ENCODE assay signal across 18 cellular contexts in the genomic region with DNA sequence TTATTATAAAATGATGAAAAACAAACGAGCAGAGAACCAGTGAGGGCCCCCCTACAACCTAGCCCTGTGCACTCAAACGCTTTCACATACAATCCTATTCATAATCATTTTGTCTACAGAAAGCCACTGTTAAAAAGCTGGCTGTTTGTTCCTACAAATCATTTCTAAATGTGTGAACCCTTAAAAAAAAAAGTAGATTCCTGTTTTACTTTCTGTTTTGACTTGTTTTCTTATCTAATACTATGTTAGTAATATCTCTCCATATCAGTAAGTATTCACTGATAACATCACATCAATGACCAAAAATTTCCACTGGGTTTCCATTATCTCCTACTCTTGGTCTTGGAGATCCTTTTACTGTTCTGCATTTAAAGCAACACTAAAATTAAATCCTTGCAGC.
A peak's percentile ranks its signal among the peaks of the same experiment; 100 is the strongest.
DNase-seq lines count a peak whose midpoint lies in the region; ATAC-seq and TF ChIP-seq lines count a peak whose summit lies in the region.
"Had no signal": no experiment of that assay in that cellular context is flagged by ENCODE, and none has a peak within 500 bp of the region (broad histone marks: within the 10 kb centered on the region; RNA-seq: fewer than 3 reads in every experiment).

No MANE protein-coding gene starts in this region.

- H3K4me1 ChIP-seq in stomach, result peaks cover 5 to 43% (median 17%) of the 10 kb centered on the region in 4 donors

- DNase-seq in activated T-cell treated with anti-CD3 and anti-CD28 coated beads, Interleukin-2, amount 50 U/mL, for 72 hours, result no peak
- no peak for DNase-seq in activated T-cell treated with anti-CD3 and anti-CD28 coated beads, Interleukin-2, amount 50 U/mL, for 1 hour
- DNase-seq in fibroblast of peridontal ligament (ENCODE audit: extremely low read depth) (peak; percentile 8), stomach (no peak), left colon (no peak), NCI-H1048 (lab: John Stamatoyannopoulos, UW) (no peak)
- DNase-seq: ACHN; activated B cell treated with CpG ODN at 0.5 μM for 24 hours; caudate nucleus; effector CD8-positive, alpha-beta T cell; EL; hypothalamus; NCI-H187; NCI-H446 had no signal

- ATAC-seq in activated T-cell treated with anti-CD3 and anti-CD28 coated beads, Interleukin-2, amount 50 U/mL, for 72 hours (replicated peaks in 1 of 2), result peak in 1 of 2 donors; percentile 16
- ATAC-seq in left colon (no peak), GM19351 (IDR thresholded peaks at IDR 0.05; ENCODE audit: unreplicated experiment) (no peak)

- H3K4me3 Mint-ChIP-seq in activated T-cell treated with anti-CD3 and anti-CD28 coated beads, Interleukin-2, amount 50 U/mL, for 72 hours, result peak overlapping the region in 1 of 2 donors; percentile 40
- peak overlapping the region; percentile 15 for H3K4me3 Mint-ChIP-seq in T-helper 1 cell treated with Interleukin-12 subunit alpha and Interleukin-12 subunit beta and Interleukin-4 antibody, amounts not matched to agents 30 μg/mL and 1 μg/mL, for 36 hours
- H3K4me3 Mint-ChIP-seq: activated B cell treated with CpG ODN at 0.5 μM for 24 hours had no signal

- TF ChIP-seq EP300 in stomach (IDR thresholded peaks at IDR 0.05), result no peak

- 16 to 41% (median 35%) methylated on average over 2 of the region's 2 CpGs for WGBS in stomach, 5 donors

- H3K27me3 ChIP-seq in stomach, result no peaks in the 10 kb centered on the region
- H3K27me3 ChIP-seq: right atrium auricular region had no signal

- H3K36me3 ChIP-seq in stomach, result peaks cover 0 to 4% (median 0%) of the 10 kb centered on the region in 4 donors
- H3K36me3 ChIP-seq: right atrium auricular region had no signal

- no peak for TF ChIP-seq CTCF in stomach (IDR thresholded peaks at IDR 0.05)

- H3K9me3 Mint-ChIP-seq in activated T-cell treated with anti-CD3 and anti-CD28 coated beads, Interleukin-2, amount 50 U/mL, for 72 hours, result no peaks in the 10 kb centered on the region
- H3K9me3 Mint-ChIP-seq in T-helper 1 cell treated with Interleukin-12 subunit alpha and Interleukin-12 subunit beta and Interleukin-4 antibody, amounts not matched to agents 30 μg/mL and 1 μg/mL, for 36 hours, result no peaks in the 10 kb centered on the region
- H3K9me3 Mint-ChIP-seq: activated B cell treated with CpG ODN at 0.5 μM for 24 hours; activated naive CD4-positive, alpha-beta T cell treated with anti-CD3 and anti-CD28 coated beads, Interleukin-2, amount 50 U/mL, for 72 hours had no signal

- intact Hi-C loops in stomach (cut with DNase I; ENCODE audit: low total_unique reads) (no loop called here), left colon (cut with DNase I, micrococcal nuclease) (no loop called here)

- peak overlapping the region in 3 of 5 donors; percentile 78 to 81 (median 79) for H3K27ac ChIP-seq in stomach

- no peak overlapping the region for H3K4me3 ChIP-seq in stomach
- H3K4me3 ChIP-seq: right atrium auricular region had no signal

- TF ChIP-seq POLR2A in stomach (IDR thresholded peaks at IDR 0.05), result no peak

- peak overlapping the region; percentile 77 for H3K27ac Mint-ChIP-seq in activated T-cell treated with anti-CD3 and anti-CD28 coated beads, Interleukin-2, amount 50 U/mL, for 72 hours
- no peak overlapping the region for H3K27ac Mint-ChIP-seq in T-helper 1 cell treated with Interleukin-12 subunit alpha and Interleukin-12 subunit beta and Interleukin-4 antibody, amounts not matched to agents 30 μg/mL and 1 μg/mL, for 36 hours
- H3K27ac Mint-ChIP-seq: activated B cell treated with CpG ODN at 0.5 μM for 24 hours had no signal

- peaks cover 31% of the 10 kb centered on the region for H3K4me1 Mint-ChIP-seq in activated T-cell treated with anti-CD3 and anti-CD28 coated beads, Interleukin-2, amount 50 U/mL, for 72 hours (ENCODE audit: low read depth)
- peaks cover 13% of the 10 kb centered on the region for H3K4me1 Mint-ChIP-seq in T-helper 1 cell treated with Interleukin-12 subunit alpha and Interleukin-12 subunit beta and Interleukin-4 antibody, amounts not matched to agents 30 μg/mL and 1 μg/mL, for 36 hours (ENCODE audit: low read depth)

- H3K9me3 ChIP-seq in stomach, result no peaks in the 10 kb centered on the region
- H3K9me3 ChIP-seq: right atrium auricular region had no signal

- H3K27me3 Mint-ChIP-seq in activated T-cell treated with anti-CD3 and anti-CD28 coated beads, Interleukin-2, amount 50 U/mL, for 72 hours (ENCODE audit: low read depth), result no peaks in the 10 kb centered on the region
- H3K27me3 Mint-ChIP-seq in T-helper 1 cell treated with Interleukin-12 subunit alpha and Interleukin-12 subunit beta and Interleukin-4 antibody, amounts not matched to agents 30 μg/mL and 1 μg/mL, for 36 hours (ENCODE audit: low read depth), result peaks cover 4% of the 10 kb centered on the region
- H3K27me3 Mint-ChIP-seq: activated B cell treated with CpG ODN at 0.5 μM for 24 hours had no signal

- H3K36me3 Mint-ChIP-seq in activated T-cell treated with anti-CD3 and anti-CD28 coated beads, Interleukin-2, amount 50 U/mL, for 72 hours (ENCODE audit: insufficient read depth in 2 of 2), result no peaks in the 10 kb centered on the region
- H3K36me3 Mint-ChIP-seq in T-helper 1 cell treated with Interleukin-12 subunit alpha and Interleukin-12 subunit beta and Interleukin-4 antibody, amounts not matched to agents 30 μg/mL and 1 μg/mL, for 36 hours (ENCODE audit: low read depth), result peaks cover 4% of the 10 kb centered on the region
- H3K36me3 Mint-ChIP-seq: activated naive CD4-positive, alpha-beta T cell treated with anti-CD3 and anti-CD28 coated beads, Interleukin-2, amount 50 U/mL, for 72 hours had no signal
